In the genomic region with DNA sequence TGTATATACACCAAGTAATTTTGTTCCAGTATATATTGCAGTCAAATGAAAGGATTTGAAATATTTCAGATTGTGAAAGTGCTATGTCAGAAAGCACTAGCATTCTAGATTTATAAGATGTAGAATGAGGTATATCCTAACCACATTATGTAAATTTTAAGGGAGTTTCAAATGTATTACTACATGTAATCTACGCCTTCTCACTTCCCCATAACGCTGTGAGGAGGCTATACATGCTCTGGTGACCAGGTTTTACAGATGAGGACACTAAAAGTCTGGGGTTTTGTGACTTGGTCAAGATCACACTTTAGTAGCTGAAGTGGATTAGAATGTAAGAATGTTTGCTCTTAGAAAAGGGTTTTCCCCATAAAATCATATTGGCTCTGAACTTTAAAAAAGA, we compare ENCODE assay signal across 9 cellular contexts. TPM values are rescaled to one million over a fixed set of nuclear protein-coding genes. Genes with fewer than 3 reads are reported as not detected.
DNase-seq lines count a peak whose midpoint lies in the region; ATAC-seq and TF ChIP-seq lines count a peak whose summit lies in the region.
"Had no signal": no experiment of that assay in that cellular context is flagged by ENCODE, and none has a peak within 500 bp of the region (broad histone marks: within the 10 kb centered on the region; RNA-seq: fewer than 3 reads in every experiment).

No MANE protein-coding gene starts in this region.

- peak; percentile 99 for ATAC-seq in GM18870 (IDR thresholded peaks at IDR 0.05; ENCODE audit: unreplicated experiment)
- peak; percentile 98 for ATAC-seq in GM21737 (IDR thresholded peaks at IDR 0.05; ENCODE audit: unreplicated experiment)
- peak; percentile 97 for ATAC-seq in HG03469 (IDR thresholded peaks at IDR 0.05; ENCODE audit: unreplicated experiment)
- ATAC-seq in natural killer cell treated with Interleukin-12 subunit alpha and Interleukin-12 subunit beta and Interleukin-15 and Interleukin-18, amount 100 ng/mL, for 72 hours, result peak; percentile 53 to 57
- no peak for ATAC-seq in PC-3

- H3K9me2 ChIP-seq in PC-3 (replicated peaks; ENCODE audit: low read length), result no peaks in the 10 kb centered on the region

- no peak for TF ChIP-seq CTCF in PC-3 (conservative IDR thresholded peaks at IDR 0.05; ENCODE audit: low read depth, low read length)

- no peak overlapping the region for H3K4me3 Mint-ChIP-seq in natural killer cell treated with Interleukin-12 subunit alpha and Interleukin-12 subunit beta and Interleukin-15 and Interleukin-18, amount 100 ng/mL, for 72 hours
- no peak overlapping the region for H3K4me3 Mint-ChIP-seq in activated T-helper 1 cell treated with anti-CD3 and anti-CD28 coated beads, Interleukin-12 subunit alpha, Interleukin-12 subunit beta, Interleukin-2, Interleukin-4 antibody, amounts not matched to agents 30 ng/mL and 10 ng/mL and 1 ng/mL, durations not matched to agents 14 hours and 24 hours and 36 hours

- no peaks in the 10 kb centered on the region for H3K36me3 Mint-ChIP-seq in natural killer cell treated with Interleukin-12 subunit alpha and Interleukin-12 subunit beta and Interleukin-15 and Interleukin-18, amount 100 ng/mL, for 72 hours
- H3K36me3 Mint-ChIP-seq in activated T-helper 1 cell treated with anti-CD3 and anti-CD28 coated beads, Interleukin-12 subunit alpha, Interleukin-12 subunit beta, Interleukin-2, Interleukin-4 antibody, amounts not matched to agents 30 ng/mL and 10 ng/mL and 1 ng/mL, durations not matched to agents 14 hours and 24 hours and 36 hours (ENCODE audit: low read depth), result no peaks in the 10 kb centered on the region

- no peak for DNase-seq in natural killer cell treated with Interleukin-12 subunit alpha and Interleukin-12 subunit beta and Interleukin-15 and Interleukin-18, amount 100 ng/mL, for 72 hours (ENCODE audit: low spot score)
- no peak for DNase-seq in NCI-H526 treated with DMSO at 0.1 percent for 48 hours (lab: John Stamatoyannopoulos, UW)
- no peak for DNase-seq in activated T-helper 1 cell treated with anti-CD3 and anti-CD28 coated beads, Interleukin-12 subunit alpha, Interleukin-12 subunit beta, Interleukin-2, Interleukin-4 antibody, amounts not matched to agents 30 ng/mL and 10 ng/mL and 1 ng/mL, durations not matched to agents 14 hours and 24 hours and 36 hours (ENCODE audit: low spot score)
- DNase-seq in COR-L47 (lab: John Stamatoyannopoulos, UW), result no peak
- no peak for DNase-seq in PC-3
- DNase-seq: T-helper 9 cell had no signal

- H3K27ac Mint-ChIP-seq in natural killer cell treated with Interleukin-12 subunit alpha and Interleukin-12 subunit beta and Interleukin-15 and Interleukin-18, amount 100 ng/mL, for 72 hours, result no peak overlapping the region
- H3K27ac Mint-ChIP-seq in activated T-helper 1 cell treated with anti-CD3 and anti-CD28 coated beads, Interleukin-12 subunit alpha, Interleukin-12 subunit beta, Interleukin-2, Interleukin-4 antibody, amounts not matched to agents 30 ng/mL and 10 ng/mL and 1 ng/mL, durations not matched to agents 14 hours and 24 hours and 36 hours, result no peak overlapping the region

- H3K4me2 ChIP-seq in PC-3 (ENCODE audit: low read length), result no peak overlapping the region

- no peaks in the 10 kb centered on the region for H3F3A ChIP-seq in PC-3 (ENCODE audit: low read length, unreplicated experiment)

- H3K4me1 ChIP-seq in PC-3 (ENCODE audit: insufficient read depth, low read length), result peaks cover 13% of the 10 kb centered on the region

- no peaks in the 10 kb centered on the region for H3K9me3 ChIP-seq in PC-3 (ENCODE audit: low read length)

- POLR2A ChIA-PET in PC-3 (lab: Charles Lee; ENCODE audit: unreplicated experiment), result no interaction called here

- CTCF ChIA-PET in PC-3 (lab: Charles Lee), result no interaction called here

- no peaks in the 10 kb centered on the region for H3K4me1 Mint-ChIP-seq in natural killer cell treated with Interleukin-12 subunit alpha and Interleukin-12 subunit beta and Interleukin-15 and Interleukin-18, amount 100 ng/mL, for 72 hours (ENCODE audit: low read depth in 2 of 2)
- H3K4me1 Mint-ChIP-seq in activated T-helper 1 cell treated with anti-CD3 and anti-CD28 coated beads, Interleukin-12 subunit alpha, Interleukin-12 subunit beta, Interleukin-2, Interleukin-4 antibody, amounts not matched to agents 30 ng/mL and 10 ng/mL and 1 ng/mL, durations not matched to agents 14 hours and 24 hours and 36 hours (ENCODE audit: low read depth), result no peaks in the 10 kb centered on the region

- H3K27ac ChIP-seq in PC-3 (ENCODE audit: low read length), result no peak overlapping the region

- no peak overlapping the region for H3K9ac ChIP-seq in PC-3 (ENCODE audit: low read length)

- H2AFZ ChIP-seq in PC-3 (ENCODE audit: low read length), result no peak overlapping the region

- no peaks in the 10 kb centered on the region for H4K20me1 ChIP-seq in PC-3 (ENCODE audit: low read length)

- H3K79me2 ChIP-seq in PC-3 (ENCODE audit: low read length), result no peaks in the 10 kb centered on the region

- no peaks in the 10 kb centered on the region for H3K9me3 Mint-ChIP-seq in natural killer cell treated with Interleukin-12 subunit alpha and Interleukin-12 subunit beta and Interleukin-15 and Interleukin-18, amount 100 ng/mL, for 72 hours
- no peaks in the 10 kb centered on the region for H3K9me3 Mint-ChIP-seq in activated T-helper 1 cell treated with anti-CD3 and anti-CD28 coated beads, Interleukin-12 subunit alpha, Interleukin-12 subunit beta, Interleukin-2, Interleukin-4 antibody, amounts not matched to agents 30 ng/mL and 10 ng/mL and 1 ng/mL, durations not matched to agents 14 hours and 24 hours and 36 hours

- intact Hi-C loops in activated T-helper 1 cell treated with anti-CD3 and anti-CD28 coated beads, Interleukin-12 subunit alpha, Interleukin-12 subunit beta, Interleukin-2, Interleukin-4 antibody, amounts not matched to agents 30 ng/mL and 10 ng/mL and 1 ng/mL, durations not matched to agents 14 hours and 24 hours and 36 hours (cut with micrococcal nuclease), result no loop called here
- intact Hi-C loops in PC-3 (cut with micrococcal nuclease), result no loop called here

- H3K27me3 ChIP-seq in PC-3 (ENCODE audit: low read length), result no peaks in the 10 kb centered on the region

- no peak overlapping the region for H3K4me3 ChIP-seq in PC-3 (ENCODE audit: low read length)

- BruUV-seq in PC-3 (replicated peaks; lab: Mats Ljungman, UMichigan), result no TSS peak

- H3K27me3 Mint-ChIP-seq in natural killer cell treated with Interleukin-12 subunit alpha and Interleukin-12 subunit beta and Interleukin-15 and Interleukin-18, amount 100 ng/mL, for 72 hours, result peaks cover 20 to 39% of the 10 kb centered on the region in 2 donors
- H3K27me3 Mint-ChIP-seq in activated T-helper 1 cell treated with anti-CD3 and anti-CD28 coated beads, Interleukin-12 subunit alpha, Interleukin-12 subunit beta, Interleukin-2, Interleukin-4 antibody, amounts not matched to agents 30 ng/mL and 10 ng/mL and 1 ng/mL, durations not matched to agents 14 hours and 24 hours and 36 hours (ENCODE audit: insufficient read depth), result peaks cover 4% of the 10 kb centered on the region

- H3K36me3 ChIP-seq in PC-3 (ENCODE audit: low read depth, low read length), result no peaks in the 10 kb centered on the region

RNA-seq across cellular contexts. Expression of a gene that starts 8.1 kb away (rescaled TPM):
- total RNA-seq in natural killer cell treated with Interleukin-12 subunit alpha and Interleukin-12 subunit beta and Interleukin-15 and Interleukin-18, amount 100 ng/mL, for 72 hours, result under 1 TPM; 0.05 to 0.28 TPM
- 0.03 and 0.37 TPM in 2 replicates for total RNA-seq in activated T-helper 1 cell treated with anti-CD3 and anti-CD28 coated beads, Interleukin-12 subunit alpha, Interleukin-12 subunit beta, Interleukin-2, Interleukin-4 antibody, amounts not matched to agents 30 ng/mL and 10 ng/mL and 1 ng/mL, durations not matched to agents 14 hours and 24 hours and 36 hours
- not detected in 2 replicates for total RNA-seq in PC-3 (2014; rRNA removed)
